1 cellular context compared by ENCODE assay signal in genomic region chr9:112717669-112718331, GRCh38.
A peak's percentile ranks its signal among the peaks of the same experiment; 100 is the strongest.
TF ChIP-seq lines count a peak whose summit lies in the region.

Gene INIP, minus strand, starts transcription at chr9:112718117. Its CDS starts 1,632 bp downstream, at chr9:112716485.

TF ChIP-seq in HepG2, 621 proteins besides CTCF, POLR2A, EP300 and RAD21 (continued from another document and continues in another):
- TF ChIP-seq TFDP1 (CRISPR knock-in tag; IDR thresholded peaks at IDR 0.05; ENCODE audit: borderline replicate concordance) (peak; percentile 91), KAT2B (IDR thresholded peaks at IDR 0.05; ENCODE audit: borderline replicate concordance, low read depth, low read length) (no peak), ZNF543 (CRISPR knock-in tag; IDR thresholded peaks at IDR 0.05) (no peak), MZF1 (CRISPR knock-in tag; IDR thresholded peaks at IDR 0.05; ENCODE audit: borderline replicate concordance) (no peak), TBL1XR1 (IDR thresholded peaks at IDR 0.05; ENCODE audit: borderline replicate concordance, low read length, partially characterized antibody) (no peak), ZNF547 (CRISPR knock-in tag; IDR thresholded peaks at IDR 0.05) (no peak), ZNF879 (CRISPR knock-in tag; IDR thresholded peaks at IDR 0.05) (no peak), DBP (CRISPR knock-in tag; IDR thresholded peaks at IDR 0.05; ENCODE audit: not compliant biosample characterization) (no peak), ZNF776 (CRISPR knock-in tag; IDR thresholded peaks at IDR 0.05) (peak; percentile 86), ZBTB20 (CRISPR knock-in tag; IDR thresholded peaks at IDR 0.05; ENCODE audit: borderline replicate concordance, low read depth) (no peak), ZSCAN29 (CRISPR knock-in tag; conservative IDR thresholded peaks at IDR 0.05) (0 out of 2 replicates have a peak, but pooled peaks have one; percentile 28), TRIM24 (CRISPR knock-in tag; IDR thresholded peaks at IDR 0.05) (no peak), ZNF224 (CRISPR knock-in tag; IDR thresholded peaks at IDR 0.05) (no peak), SETDB1 (CRISPR knock-in tag; IDR thresholded peaks at IDR 0.05; ENCODE audit: borderline replicate concordance) (no peak), PHF8 (CRISPR knock-in tag; IDR thresholded peaks at IDR 0.05) (peak; percentile 77), ARNT2 (CRISPR knock-in tag; IDR thresholded peaks at IDR 0.05; ENCODE audit: low read depth) (peak; percentile 54; the same call in 1 of the 2 replicates), ZNF781 (CRISPR knock-in tag; IDR thresholded peaks at IDR 0.05; ENCODE audit: borderline replicate concordance, not compliant biosample characterization) (no peak), ZNF30 (CRISPR knock-in tag; IDR thresholded peaks at IDR 0.05) (no peak), BRF2 (CRISPR knock-in tag; IDR thresholded peaks at IDR 0.05) (no peak), GRHL1 (CRISPR knock-in tag; conservative IDR thresholded peaks at IDR 0.05) (no peak), MED1 (CRISPR knock-in tag; IDR thresholded peaks at IDR 0.05) (peak; percentile 40; the same call in 1 of the 2 replicates), ZMYM3 (CRISPR knock-in tag; IDR thresholded peaks at IDR 0.05) (no peak), ZNF362 (CRISPR knock-in tag; IDR thresholded peaks at IDR 0.05; ENCODE audit: borderline replicate concordance) (peak; percentile 84), AKAP8 (CRISPR knock-in tag; IDR thresholded peaks at IDR 0.05) (no peak), XBP1 (CRISPR knock-in tag; IDR thresholded peaks at IDR 0.05) (no peak), TGIF2 (CRISPR knock-in tag; IDR thresholded peaks at IDR 0.05) (no peak), IKZF1 (IDR thresholded peaks at IDR 0.05) (no peak), KMT2A (CRISPR knock-in tag; IDR thresholded peaks at IDR 0.05) (peak; percentile 71), LCORL (IDR thresholded peaks at IDR 0.05) (no peak), LCORL (CRISPR knock-in tag; IDR thresholded peaks at IDR 0.05) (no peak), ZNF235 (CRISPR knock-in tag; IDR thresholded peaks at IDR 0.05; ENCODE audit: borderline replicate concordance) (no peak), ZBTB49 (CRISPR knock-in tag; IDR thresholded peaks at IDR 0.05; ENCODE audit: borderline replicate concordance) (no peak)
- TF ChIP-seq, protein P1, sequence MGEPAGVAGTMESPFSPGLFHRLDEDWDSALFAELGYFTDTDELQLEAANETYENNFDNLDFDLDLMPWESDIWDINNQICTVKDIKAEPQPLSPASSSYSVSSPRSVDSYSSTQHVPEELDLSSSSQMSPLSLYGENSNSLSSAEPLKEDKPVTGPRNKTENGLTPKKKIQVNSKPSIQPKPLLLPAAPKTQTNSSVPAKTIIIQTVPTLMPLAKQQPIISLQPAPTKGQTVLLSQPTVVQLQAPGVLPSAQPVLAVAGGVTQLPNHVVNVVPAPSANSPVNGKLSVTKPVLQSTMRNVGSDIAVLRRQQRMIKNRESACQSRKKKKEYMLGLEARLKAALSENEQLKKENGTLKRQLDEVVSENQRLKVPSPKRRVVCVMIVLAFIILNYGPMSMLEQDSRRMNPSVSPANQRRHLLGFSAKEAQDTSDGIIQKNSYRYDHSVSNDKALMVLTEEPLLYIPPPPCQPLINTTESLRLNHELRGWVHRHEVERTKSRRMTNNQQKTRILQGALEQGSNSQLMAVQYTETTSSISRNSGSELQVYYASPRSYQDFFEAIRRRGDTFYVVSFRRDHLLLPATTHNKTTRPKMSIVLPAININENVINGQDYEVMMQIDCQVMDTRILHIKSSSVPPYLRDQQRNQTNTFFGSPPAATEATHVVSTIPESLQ (CRISPR knock-in tag; conservative IDR thresholded peaks at IDR 0.05), result no peak
- TF ChIP-seq, protein P2, sequence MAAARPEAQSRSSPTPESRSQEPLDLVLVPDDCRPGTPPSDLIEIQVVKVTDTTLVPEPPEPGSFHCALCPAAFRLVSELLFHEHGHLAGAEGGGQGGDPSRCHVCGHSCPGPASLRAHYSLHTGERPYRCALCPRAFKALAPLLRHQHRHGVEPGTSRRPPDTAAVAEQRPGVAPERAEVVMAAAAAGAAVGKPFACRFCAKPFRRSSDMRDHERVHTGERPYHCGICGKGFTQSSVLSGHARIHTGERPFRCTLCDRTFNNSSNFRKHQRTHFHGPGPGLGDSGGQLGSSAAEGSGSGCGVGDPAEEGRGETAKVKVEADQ (CRISPR knock-in tag; IDR thresholded peaks at IDR 0.05; ENCODE audit: borderline replicate concordance), result no peak
- TF ChIP-seq, protein P3, sequence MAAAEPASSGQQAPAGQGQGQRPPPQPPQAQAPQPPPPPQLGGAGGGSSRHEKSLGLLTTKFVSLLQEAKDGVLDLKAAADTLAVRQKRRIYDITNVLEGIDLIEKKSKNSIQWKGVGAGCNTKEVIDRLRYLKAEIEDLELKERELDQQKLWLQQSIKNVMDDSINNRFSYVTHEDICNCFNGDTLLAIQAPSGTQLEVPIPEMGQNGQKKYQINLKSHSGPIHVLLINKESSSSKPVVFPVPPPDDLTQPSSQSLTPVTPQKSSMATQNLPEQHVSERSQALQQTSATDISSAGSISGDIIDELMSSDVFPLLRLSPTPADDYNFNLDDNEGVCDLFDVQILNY (CRISPR knock-in tag; conservative IDR thresholded peaks at IDR 0.05), result peak; percentile 93
- TF ChIP-seq, protein P4, sequence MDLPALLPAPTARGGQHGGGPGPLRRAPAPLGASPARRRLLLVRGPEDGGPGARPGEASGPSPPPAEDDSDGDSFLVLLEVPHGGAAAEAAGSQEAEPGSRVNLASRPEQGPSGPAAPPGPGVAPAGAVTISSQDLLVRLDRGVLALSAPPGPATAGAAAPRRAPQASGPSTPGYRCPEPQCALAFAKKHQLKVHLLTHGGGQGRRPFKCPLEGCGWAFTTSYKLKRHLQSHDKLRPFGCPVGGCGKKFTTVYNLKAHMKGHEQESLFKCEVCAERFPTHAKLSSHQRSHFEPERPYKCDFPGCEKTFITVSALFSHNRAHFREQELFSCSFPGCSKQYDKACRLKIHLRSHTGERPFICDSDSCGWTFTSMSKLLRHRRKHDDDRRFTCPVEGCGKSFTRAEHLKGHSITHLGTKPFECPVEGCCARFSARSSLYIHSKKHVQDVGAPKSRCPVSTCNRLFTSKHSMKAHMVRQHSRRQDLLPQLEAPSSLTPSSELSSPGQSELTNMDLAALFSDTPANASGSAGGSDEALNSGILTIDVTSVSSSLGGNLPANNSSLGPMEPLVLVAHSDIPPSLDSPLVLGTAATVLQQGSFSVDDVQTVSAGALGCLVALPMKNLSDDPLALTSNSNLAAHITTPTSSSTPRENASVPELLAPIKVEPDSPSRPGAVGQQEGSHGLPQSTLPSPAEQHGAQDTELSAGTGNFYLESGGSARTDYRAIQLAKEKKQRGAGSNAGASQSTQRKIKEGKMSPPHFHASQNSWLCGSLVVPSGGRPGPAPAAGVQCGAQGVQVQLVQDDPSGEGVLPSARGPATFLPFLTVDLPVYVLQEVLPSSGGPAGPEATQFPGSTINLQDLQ (CRISPR knock-in tag; IDR thresholded peaks at IDR 0.05), result no peak
- TF ChIP-seq, protein P5, sequence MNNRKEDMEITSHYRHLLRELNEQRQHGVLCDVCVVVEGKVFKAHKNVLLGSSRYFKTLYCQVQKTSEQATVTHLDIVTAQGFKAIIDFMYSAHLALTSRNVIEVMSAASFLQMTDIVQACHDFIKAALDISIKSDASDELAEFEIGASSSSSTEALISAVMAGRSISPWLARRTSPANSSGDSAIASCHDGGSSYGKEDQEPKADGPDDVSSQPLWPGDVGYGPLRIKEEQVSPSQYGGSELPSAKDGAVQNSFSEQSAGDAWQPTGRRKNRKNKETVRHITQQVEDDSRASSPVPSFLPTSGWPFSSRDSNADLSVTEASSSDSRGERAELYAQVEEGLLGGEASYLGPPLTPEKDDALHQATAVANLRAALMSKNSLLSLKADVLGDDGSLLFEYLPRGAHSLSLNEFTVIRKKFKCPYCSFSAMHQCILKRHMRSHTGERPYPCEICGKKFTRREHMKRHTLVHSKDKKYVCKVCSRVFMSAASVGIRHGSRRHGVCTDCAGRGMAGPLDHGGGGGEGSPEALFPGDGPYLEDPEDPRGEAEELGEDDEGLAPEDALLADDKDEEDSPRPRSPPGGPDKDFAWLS (CRISPR knock-in tag; IDR thresholded peaks at IDR 0.05; ENCODE audit: borderline replicate concordance), result no peak
- TF ChIP-seq, protein P6, sequence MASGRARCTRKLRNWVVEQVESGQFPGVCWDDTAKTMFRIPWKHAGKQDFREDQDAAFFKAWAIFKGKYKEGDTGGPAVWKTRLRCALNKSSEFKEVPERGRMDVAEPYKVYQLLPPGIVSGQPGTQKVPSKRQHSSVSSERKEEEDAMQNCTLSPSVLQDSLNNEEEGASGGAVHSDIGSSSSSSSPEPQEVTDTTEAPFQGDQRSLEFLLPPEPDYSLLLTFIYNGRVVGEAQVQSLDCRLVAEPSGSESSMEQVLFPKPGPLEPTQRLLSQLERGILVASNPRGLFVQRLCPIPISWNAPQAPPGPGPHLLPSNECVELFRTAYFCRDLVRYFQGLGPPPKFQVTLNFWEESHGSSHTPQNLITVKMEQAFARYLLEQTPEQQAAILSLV (CRISPR knock-in tag; IDR thresholded peaks at IDR 0.05; ENCODE audit: borderline replicate concordance), result no peak
- TF ChIP-seq, protein P7, sequence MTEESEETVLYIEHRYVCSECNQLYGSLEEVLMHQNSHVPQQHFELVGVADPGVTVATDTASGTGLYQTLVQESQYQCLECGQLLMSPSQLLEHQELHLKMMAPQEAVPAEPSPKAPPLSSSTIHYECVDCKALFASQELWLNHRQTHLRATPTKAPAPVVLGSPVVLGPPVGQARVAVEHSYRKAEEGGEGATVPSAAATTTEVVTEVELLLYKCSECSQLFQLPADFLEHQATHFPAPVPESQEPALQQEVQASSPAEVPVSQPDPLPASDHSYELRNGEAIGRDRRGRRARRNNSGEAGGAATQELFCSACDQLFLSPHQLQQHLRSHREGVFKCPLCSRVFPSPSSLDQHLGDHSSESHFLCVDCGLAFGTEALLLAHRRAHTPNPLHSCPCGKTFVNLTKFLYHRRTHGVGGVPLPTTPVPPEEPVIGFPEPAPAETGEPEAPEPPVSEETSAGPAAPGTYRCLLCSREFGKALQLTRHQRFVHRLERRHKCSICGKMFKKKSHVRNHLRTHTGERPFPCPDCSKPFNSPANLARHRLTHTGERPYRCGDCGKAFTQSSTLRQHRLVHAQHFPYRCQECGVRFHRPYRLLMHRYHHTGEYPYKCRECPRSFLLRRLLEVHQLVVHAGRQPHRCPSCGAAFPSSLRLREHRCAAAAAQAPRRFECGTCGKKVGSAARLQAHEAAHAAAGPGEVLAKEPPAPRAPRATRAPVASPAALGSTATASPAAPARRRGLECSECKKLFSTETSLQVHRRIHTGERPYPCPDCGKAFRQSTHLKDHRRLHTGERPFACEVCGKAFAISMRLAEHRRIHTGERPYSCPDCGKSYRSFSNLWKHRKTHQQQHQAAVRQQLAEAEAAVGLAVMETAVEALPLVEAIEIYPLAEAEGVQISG (CRISPR knock-in tag; IDR thresholded peaks at IDR 0.05), result peak; percentile 64
